In the genomic region with DNA sequence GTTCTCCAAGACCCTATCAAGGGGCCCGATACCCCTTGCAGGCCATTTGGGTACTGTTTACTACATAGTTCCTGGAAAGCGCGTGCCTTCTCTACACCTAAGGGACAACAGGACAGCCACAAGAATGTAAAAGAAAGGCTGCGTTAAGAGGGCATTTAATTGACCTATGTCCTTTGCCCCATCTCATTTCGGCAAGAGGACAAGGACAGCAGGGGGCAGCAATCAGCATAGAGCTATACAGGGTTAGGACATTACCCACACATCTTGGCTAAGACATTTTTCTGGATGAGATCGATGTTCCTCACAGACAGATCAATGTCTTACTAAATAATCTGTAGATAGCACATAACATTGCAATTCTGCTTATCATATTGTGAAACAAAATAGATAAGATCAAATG, we compare ENCODE assay signal across 8 cellular contexts. TPM values are rescaled to one million over a fixed set of nuclear protein-coding genes. Genes with fewer than 3 reads are reported as not detected.
DNase-seq lines count a peak whose midpoint lies in the region; ATAC-seq and TF ChIP-seq lines count a peak whose summit lies in the region.

No MANE protein-coding gene starts in this region.

- H3K4me3 Mint-ChIP-seq in WTC11 (no peak overlapping the region), endodermal cell (no peak overlapping the region)

- no peaks in the 10 kb centered on the region for H3K9me3 Mint-ChIP-seq in WTC11
- H3K9me3 Mint-ChIP-seq in endodermal cell, result no peaks in the 10 kb centered on the region

- no peak overlapping the region for H4K8ac ChIP-seq in IMR-90 (ENCODE audit: low read depth in 2 of 2, low read length in 2 of 2)

- no peak overlapping the region for H3K18ac ChIP-seq in IMR-90 (ENCODE audit: low read depth, low read length)

- H3K9ac ChIP-seq in IMR-90 (ENCODE audit: low read depth, low read length) (no peak overlapping the region), endodermal cell (ENCODE audit: extremely low read depth, low read length, poor library complexity, severe bottlenecking) (no peak overlapping the region)

- H3K27me3 ChIP-seq in IMR-90 (ENCODE audit: control insufficient read depth, insufficient read depth, low read length) (peaks cover 13% of the 10 kb centered on the region), endodermal cell (ENCODE audit: control insufficient read depth, insufficient read depth, low read length, poor library complexity, severe bottlenecking) (no peaks in the 10 kb centered on the region)

- H3K9me1 ChIP-seq in IMR-90 (ENCODE audit: insufficient read depth, low read length), result no peaks in the 10 kb centered on the region

- H3K56ac ChIP-seq in IMR-90 (ENCODE audit: extremely low read depth, insufficient read depth, low read length), result no peak overlapping the region

- POLR2A ChIA-PET in IMR-90 (lab: Charles Lee; ENCODE audit: unreplicated experiment), result no interaction called here
- POLR2A ChIA-PET in WTC11 (lab: Charles Lee), result no interaction called here

- no peaks in the 10 kb centered on the region for H3K9me3 ChIP-seq in IMR-90 (ENCODE audit: control insufficient read depth, insufficient read depth, low read length)
- no peaks in the 10 kb centered on the region for H3K9me3 ChIP-seq in endodermal cell (ENCODE audit: control insufficient read depth, low read length)

- no peak overlapping the region for H3K4me3 ChIP-seq in IMR-90 (ENCODE audit: insufficient read depth, low read depth, low read length)
- H3K4me3 ChIP-seq in endodermal cell (ENCODE audit: low read length), result no peak overlapping the region

- no peak overlapping the region for H2AK9ac ChIP-seq in IMR-90 (replicated peaks; ENCODE audit: low read depth, low read length, poor library complexity)

- H2BK5ac ChIP-seq in IMR-90 (ENCODE audit: low read depth, low read length, poor library complexity, severe bottlenecking), result no peak overlapping the region

- dilution Hi-C loops in IMR-90 (cut with HindIII; ENCODE audit: low sequenced_read_pairs, unreplicated experiment), result no loop called here

- no peak overlapping the region for H2AK5ac ChIP-seq in IMR-90 (ENCODE audit: low read depth, low read length)

- TF ChIP-seq RAD21 in IMR-90 (IDR thresholded peaks at IDR 0.05; ENCODE audit: low read length), result peak; percentile 29; the same call in 1 of the 2 replicates

- no peak overlapping the region for H2BK120ac ChIP-seq in IMR-90 (ENCODE audit: low read depth, low read length)

- no peak overlapping the region for H3K4me2 ChIP-seq in IMR-90 (ENCODE audit: low read depth, low read length)

- WGBS in IMR-90 (ENCODE audit: extremely low coverage in 2 of 2, insufficient read length in 1 of 2), 2 experiments, result no CpG with 5 or more reads among the region's 6 CpGs
- 65 to 70% methylated on average over 5 to 6 of the region's 6 CpGs for WGBS in endodermal cell (ENCODE audit: insufficient coverage in 1 of 2, insufficient read length in 1 of 2), 2 experiments

- H3K27ac ChIP-seq in IMR-90 (ENCODE audit: insufficient read depth, low read length) (no peak overlapping the region), endodermal cell (ENCODE audit: low read depth, low read length) (no peak overlapping the region)

- H4K20me1 ChIP-seq in IMR-90 (ENCODE audit: insufficient read depth, low read length), result no peaks in the 10 kb centered on the region

- ATAC-seq in IMR-90 (ENCODE audit: low read depth) (0 out of 2 replicates have a peak, but pooled peaks have one; percentile 29), WTC11 (peak; percentile 84)

- no peak overlapping the region for H2AFZ ChIP-seq in IMR-90 (replicated peaks; ENCODE audit: low read length, poor library complexity)

- H3K79me1 ChIP-seq in IMR-90 (ENCODE audit: low read depth in 1 of 2, low read length in 2 of 2), result no peaks in the 10 kb centered on the region

- no peak for TF ChIP-seq POLR2A in IMR-90 (IDR thresholded peaks at IDR 0.05; ENCODE audit: low read depth, low read length)

- H3K4me1 ChIP-seq in IMR-90 (ENCODE audit: control insufficient read depth, insufficient read depth, low read length) (no peaks in the 10 kb centered on the region), endodermal cell (ENCODE audit: control insufficient read depth, insufficient read depth, low read length) (no peaks in the 10 kb centered on the region)

- H3K4me1 Mint-ChIP-seq in WTC11 (peaks cover 27% of the 10 kb centered on the region), endodermal cell (peaks cover 19% of the 10 kb centered on the region)

- H3K27me3 Mint-ChIP-seq in WTC11 (ENCODE audit: low read depth) (peaks cover 9% of the 10 kb centered on the region; the same call in 1 of the 2 replicates), endodermal cell (ENCODE audit: insufficient read depth) (peaks cover 3% of the 10 kb centered on the region)

- in situ Hi-C loops in IMR-90 (cut with MboI; ENCODE audit: low sequenced_read_pairs) (no loop called here), GM13976 (cut with MboI; ENCODE audit: low sequenced_read_pairs, unreplicated experiment) (no loop called here)

- no peak overlapping the region for H3K23ac ChIP-seq in IMR-90 (ENCODE audit: low read depth, low read length)

- no peak overlapping the region for H3K4ac ChIP-seq in IMR-90 (ENCODE audit: low read depth, low read length)

- TF ChIP-seq CTCF in IMR-90 (conservative IDR thresholded peaks at IDR 0.05; ENCODE audit: low read depth, low read length) (peak; percentile 32), WTC11 (IDR thresholded peaks at IDR 0.05) (no peak), endodermal cell (conservative IDR thresholded peaks at IDR 0.05) (peak; percentile 79), GM13976 (IDR thresholded peaks at IDR 0.05; ENCODE audit: borderline replicate concordance, control extremely low read depth, extremely low read depth, insufficient read depth, missing control alignments) (no peak)

- no peak overlapping the region for H2BK20ac ChIP-seq in IMR-90 (ENCODE audit: low read depth, low read length)

- CTCF ChIA-PET in IMR-90 (lab: Yijun Ruan, JAX) (no interaction called here), WTC11 (lab: Charles Lee) (interaction anchor here (0.6 to 1.8 kb wide), 10 partner anchors 8 to 140 kb away, joined by 3 to 8 read pairs (median 4); no protein-coding TSS in a partner anchor)

- H3K14ac ChIP-seq in IMR-90 (replicated peaks; ENCODE audit: low read depth, low read length), result no peak overlapping the region

- no peak overlapping the region for H2BK15ac ChIP-seq in IMR-90 (ENCODE audit: low read depth, low read length)

- no peak overlapping the region for H4K5ac ChIP-seq in IMR-90 (ENCODE audit: low read depth, low read length)

- H3K36me3 ChIP-seq in IMR-90 (ENCODE audit: control insufficient read depth, insufficient read depth, low read length) (no peaks in the 10 kb centered on the region), endodermal cell (ENCODE audit: control insufficient read depth, insufficient read depth, low read length) (no peaks in the 10 kb centered on the region)

- no TSS peak for BruUV-seq in IMR-90 (replicated peaks; lab: Mats Ljungman, UMichigan)

- peak; percentile 28 for DNase-seq in DMS53 treated with DMSO at 0.1 percent for 48 hours (lab: John Stamatoyannopoulos, UW; ENCODE audit: unreplicated experiment)
- peak; percentile 15 for DNase-seq in IMR-90
- DNase-seq in WTC11 (ENCODE audit: low spot score), result peak; percentile 65
- DNase-seq in endodermal cell, result peak; percentile 88
- DNase-seq in stimulated activated CD4-positive, alpha-beta T cell treated with anti-CD3 and anti-CD28 coated beads, Interleukin-12 subunit alpha, Interleukin-12 subunit beta, amount 100 ng/mL, for 4 hours, result peak; percentile 39
- DNase-seq in GM13976 (ENCODE audit: low spot score), result no peak
- DNase-seq in posterior vena cava (ENCODE audit: low spot score), result no peak
- no peak for DNase-seq in NCI-H1105 treated with DMSO at 0.1 percent for 48 hours (lab: John Stamatoyannopoulos, UW)

- H3K36me3 Mint-ChIP-seq in WTC11 (no peaks in the 10 kb centered on the region), endodermal cell (ENCODE audit: low read depth) (no peaks in the 10 kb centered on the region)

- H3K27ac Mint-ChIP-seq in WTC11 (no peak overlapping the region), endodermal cell (no peak overlapping the region)

- intact Hi-C loops in IMR-90 (cut with micrococcal nuclease) (no loop called here), posterior vena cava (cut with DNase I) (no loop called here)

- no peak overlapping the region for H4K91ac ChIP-seq in IMR-90 (ENCODE audit: insufficient read depth, low read depth, low read length)

TF ChIP-seq in IMR-90, 13 proteins besides CTCF, POLR2A, EP300 and RAD21:
- TF ChIP-seq MAFK (IDR thresholded peaks at IDR 0.05; ENCODE audit: low read depth, low read length) (no peak), SMC3 (IDR thresholded peaks at IDR 0.05; ENCODE audit: low read depth, low read length) (0 out of 2 replicates have a peak, but pooled peaks have one; percentile 18)

TF ChIP-seq in WTC11, 78 proteins besides CTCF, POLR2A, EP300 and RAD21:
- TF ChIP-seq, protein P1, sequence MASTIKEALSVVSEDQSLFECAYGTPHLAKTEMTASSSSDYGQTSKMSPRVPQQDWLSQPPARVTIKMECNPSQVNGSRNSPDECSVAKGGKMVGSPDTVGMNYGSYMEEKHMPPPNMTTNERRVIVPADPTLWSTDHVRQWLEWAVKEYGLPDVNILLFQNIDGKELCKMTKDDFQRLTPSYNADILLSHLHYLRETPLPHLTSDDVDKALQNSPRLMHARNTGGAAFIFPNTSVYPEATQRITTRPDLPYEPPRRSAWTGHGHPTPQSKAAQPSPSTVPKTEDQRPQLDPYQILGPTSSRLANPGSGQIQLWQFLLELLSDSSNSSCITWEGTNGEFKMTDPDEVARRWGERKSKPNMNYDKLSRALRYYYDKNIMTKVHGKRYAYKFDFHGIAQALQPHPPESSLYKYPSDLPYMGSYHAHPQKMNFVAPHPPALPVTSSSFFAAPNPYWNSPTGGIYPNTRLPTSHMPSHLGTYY (CRISPR knock-in tag; IDR thresholded peaks at IDR 0.05), result no peak
- TF ChIP-seq ZNF263 (CRISPR knock-in tag; IDR thresholded peaks at IDR 0.05; ENCODE audit: low read depth), result no peak
- TF ChIP-seq GTF2I (CRISPR knock-in tag; conservative IDR thresholded peaks at IDR 0.05), result no peak
- no peak for TF ChIP-seq MXD4 (CRISPR knock-in tag; IDR thresholded peaks at IDR 0.05; ENCODE audit: borderline replicate concordance)

RNA-seq across cellular contexts. Expression of a gene that starts 41.2 kb away (rescaled TPM):
- total RNA-seq in IMR-90 (2012; rRNA removed) (not detected in 2 replicates), WTC11 (2021) (0.15 to 0.34 TPM (median 0.16 TPM) in 3 replicates), endodermal cell (under 1 TPM; 0.09 to 0.13 TPM), posterior vena cava (under 1 TPM; 0.38 to 0.65 TPM)
- polyA plus RNA-seq in IMR-90 (2012; rRNA removed), result not detected in 2 replicates
- polyA plus RNA-seq in IMR-90 (2012; cell fraction: cytosol; rRNA removed), result not detected in 2 replicates
- polyA plus RNA-seq in IMR-90 (2012; cell fraction: nucleus; rRNA removed; ENCODE audit: low replicate concordance), result not detected in 2 replicates
- polyA plus RNA-seq in endodermal cell (2013, experiment 1 of 2), result 0.18 TPM
- polyA plus RNA-seq in endodermal cell (2013, experiment 2 of 2), result 0.08 TPM

Comparison
In these comparisons a context has a peak if more than half of its experiments do, and no peak if none do; other contexts are left out.
1. DNase-seq: peak in DMS53 treated with DMSO at 0.1 percent for 48 hours (single experiment), IMR-90 (single experiment), WTC11 (single experiment), endodermal cell (single experiment) and stimulated activated CD4-positive, alpha-beta T cell treated with anti-CD3 and anti-CD28 coated beads, Interleukin-12 subunit alpha, Interleukin-12 subunit beta, amount 100 ng/mL, for 4 hours (single experiment); none in GM13976 (single experiment), posterior vena cava (single experiment) and NCI-H1105 treated with DMSO at 0.1 percent for 48 hours (single experiment).
2. CTCF ChIP-seq: peak in IMR-90 (single experiment) and endodermal cell (single experiment); none in WTC11 (single experiment) and GM13976 (single experiment).